In genomic region chr12:130013771-130014484, GRCh38 we compare ENCODE assay signal across 9 cellular contexts.
DNase-seq lines count a peak whose midpoint lies in the region; ATAC-seq and TF ChIP-seq lines count a peak whose summit lies in the region.
"Had no signal": no experiment of that assay in that cellular context is flagged by ENCODE, and none has a peak within 500 bp of the region (broad histone marks: within the 10 kb centered on the region; RNA-seq: fewer than 3 reads in every experiment).

No MANE protein-coding gene starts in this region.

- peak; percentile 33; the same call in 1 of the 2 replicates for TF ChIP-seq CTCF in WI38 (IDR thresholded peaks at IDR 0.05; ENCODE audit: low read depth, low read length)
- TF ChIP-seq CTCF in nephron (IDR thresholded peaks at IDR 0.05; ENCODE audit: unreplicated experiment in 3 of 3): peak; percentile 80 to 84 (median 82)
- TF ChIP-seq CTCF in uterus (IDR thresholded peaks at IDR 0.05): peak in 3 of 4 experiments; percentile 16 to 26 (median 25)

- H3K27ac ChIP-seq in uterus: no peak overlapping the region
- H3K27ac ChIP-seq: skin epidermis had no signal

- H3K27me3 Mint-ChIP-seq in nephron (ENCODE audit: low read depth): peaks cover 27% of the 10 kb centered on the region

- no peaks in the 10 kb centered on the region for H3K9me3 ChIP-seq in uterus

- H3K27me3 ChIP-seq in uterus: peaks cover 0 to 7% of the 10 kb centered on the region in 2 donors

- intact Hi-C loops in uterus (cut with DNase I; ENCODE audit: low total_unique reads): no loop called here

- H3K36me3 ChIP-seq in uterus: no peaks in the 10 kb centered on the region

- H3K4me1 Mint-ChIP-seq in nephron: peaks cover 16% of the 10 kb centered on the region

- peak; percentile 62 for ATAC-seq in GM21529 (IDR thresholded peaks at IDR 0.05; ENCODE audit: unreplicated experiment)
- ATAC-seq in esophagus mucosa: peak; percentile 66
- ATAC-seq in HG02798 (IDR thresholded peaks at IDR 0.05; ENCODE audit: poor library complexity, unreplicated experiment): no peak

- H3K4me3 Mint-ChIP-seq in nephron: no peak overlapping the region

- no peaks in the 10 kb centered on the region for H3K4me1 ChIP-seq in uterus

- H3K9me3 Mint-ChIP-seq in nephron: no peaks in the 10 kb centered on the region

- H3K36me3 Mint-ChIP-seq in nephron (ENCODE audit: low read depth): no peaks in the 10 kb centered on the region

- TF ChIP-seq POLR2A in uterus (IDR thresholded peaks at IDR 0.05): no peak

- H3K27ac Mint-ChIP-seq in nephron: no peak overlapping the region

- H3K4me3 ChIP-seq in WI38 (ENCODE audit: low read depth, low read length): no peak overlapping the region
- H3K4me3 ChIP-seq in uterus: no peak overlapping the region
- H3K4me3 ChIP-seq: skin epidermis had no signal

- DNase-seq in DMS153 treated with DMSO at 0.1 percent for 48 hours (lab: John Stamatoyannopoulos, UW; ENCODE audit: unreplicated experiment): peak; percentile 50
- peak; percentile 74 for DNase-seq in NCI-H1092 treated with DMSO at 0.1 percent for 48 hours (lab: John Stamatoyannopoulos, UW)
- DNase-seq in uterus: no peak

Comparison
In these comparisons a context has a peak if more than half of its experiments do, and no peak if none do; other contexts are left out.
1. DNase-seq: peak in DMS153 treated with DMSO at 0.1 percent for 48 hours (single experiment) and NCI-H1092 treated with DMSO at 0.1 percent for 48 hours (single experiment); none in uterus (0 of 2).
2. CTCF ChIP-seq: peak in every context shown above with its lines; median percentile 82 in nephron; 33 in WI38; 25 in uterus.